Comparison of ENCODE assay signal across 16 cellular contexts in genomic region chr4:8900588-8900987, GRCh38. TPM values are rescaled to one million over a fixed set of nuclear protein-coding genes. Genes with fewer than 3 reads are reported as not detected.
DNase-seq lines count a peak whose midpoint lies in the region; ATAC-seq, FAIRE-seq and TF ChIP-seq lines count a peak whose summit lies in the region.
"Had no signal": no experiment of that assay in that cellular context is flagged by ENCODE, and none has a peak within 500 bp of the region (broad histone marks: within the 10 kb centered on the region; RNA-seq: fewer than 3 reads in every experiment).

No MANE protein-coding gene starts in this region.

- no peak overlapping the region for H3K4me2 ChIP-seq in MM.1S (ENCODE audit: low read depth, low read length)
- H3K4me2 ChIP-seq: BLaER1 treated with 17β-estradiol and CSF1 and Interleukin-3, amounts not matched to agents 10 nM and 100 nM had no signal

- H3K4me1 ChIP-seq in heart right ventricle (no peaks in the 10 kb centered on the region), kidney (ENCODE audit: control insufficient read depth in 1 of 2, insufficient read depth in 1 of 2, low read depth in 1 of 2, low read length in 2 of 2) (no peaks in the 10 kb centered on the region), MM.1S (ENCODE audit: low read length) (no peaks in the 10 kb centered on the region)

- no peak overlapping the region for H3K4me3 Mint-ChIP-seq in WTC11
- H3K4me3 Mint-ChIP-seq: CD4-positive, CD25-positive, alpha-beta regulatory T cell had no signal

- H3K9me2 ChIP-seq in MM.1S (replicated peaks; ENCODE audit: insufficient read depth, low read length), result no peaks in the 10 kb centered on the region

- peaks cover 55% of the 10 kb centered on the region for H3K27me3 Mint-ChIP-seq in WTC11 (ENCODE audit: low read depth)

- intact Hi-C loops in left ventricle myocardium superior (cut with micrococcal nuclease) (no loop called here), heart right ventricle (cut with DNase I) (no loop called here), kidney (cut with DNase I) (no loop called here)

- H3K36me3 ChIP-seq in heart right ventricle (no peaks in the 10 kb centered on the region), kidney (ENCODE audit: control insufficient read depth in 1 of 2, insufficient read depth in 2 of 2, low read length in 2 of 2) (no peaks in the 10 kb centered on the region), MM.1S (replicated peaks; ENCODE audit: insufficient read depth, low read length) (no peaks in the 10 kb centered on the region)
- H3K36me3 ChIP-seq: BLaER1 treated with 17β-estradiol and CSF1 and Interleukin-3, amounts not matched to agents 10 nM and 100 nM had no signal

- H3K27ac Mint-ChIP-seq in WTC11, result no peak overlapping the region
- H3K27ac Mint-ChIP-seq: CD4-positive, CD25-positive, alpha-beta regulatory T cell had no signal

- no peak overlapping the region for H2AFZ ChIP-seq in MM.1S (ENCODE audit: low read length)

- H3K79me2 ChIP-seq in MM.1S (ENCODE audit: low read length), result no peaks in the 10 kb centered on the region

- no peak for FAIRE-seq in kidney (lab: Jason Lieb, UNC)
- FAIRE-seq: H54, HTR-8/SVneo had no signal

- no peaks in the 10 kb centered on the region for H3F3A ChIP-seq in MM.1S (ENCODE audit: insufficient read depth, low read length)

- H3K4me1 Mint-ChIP-seq in WTC11, result peaks cover 21% of the 10 kb centered on the region
- H3K4me1 Mint-ChIP-seq: CD4-positive, CD25-positive, alpha-beta regulatory T cell had no signal

- CTCF ChIA-PET in WTC11 (lab: Charles Lee), result interaction anchor here (0.9 to 1.4 kb wide), 3 partner anchors 17 to 212 kb away, joined by 3 to 5 read pairs (median 4); no protein-coding TSS in a partner anchor

- no peak overlapping the region for H3K9ac ChIP-seq in kidney (ENCODE audit: low read length in 2 of 2)
- no peak overlapping the region for H3K9ac ChIP-seq in MM.1S (ENCODE audit: low read length)
- H3K9ac ChIP-seq: BLaER1 treated with 17β-estradiol and CSF1 and Interleukin-3, amounts not matched to agents 10 nM and 100 nM had no signal

- H3K27me3 ChIP-seq in heart right ventricle (peaks cover 5 to 61% (median 44%) of the 10 kb centered on the region in 7 donors), MM.1S (replicated peaks; ENCODE audit: insufficient read depth, low read length) (peaks cover 97% of the 10 kb centered on the region)

- H4K20me1 ChIP-seq in MM.1S (ENCODE audit: insufficient read depth, low read length), result no peaks in the 10 kb centered on the region

- ATAC-seq in left ventricle myocardium superior, result no peak
- no peak for ATAC-seq in heart right ventricle
- ATAC-seq in WTC11, result peak; percentile 67; the same call in 1 of the 2 replicates
- no peak for ATAC-seq in GM21717 (IDR thresholded peaks at IDR 0.05; ENCODE audit: unreplicated experiment)
- ATAC-seq: HCT116 had no signal

- TF ChIP-seq CTCF in heart right ventricle (IDR thresholded peaks at IDR 0.05) (no peak), WTC11 (IDR thresholded peaks at IDR 0.05) (no peak), kidney (IDR thresholded peaks at IDR 0.05; ENCODE audit: borderline replicate concordance, extremely low read depth, insufficient read depth) (no peak), MM.1S (IDR thresholded peaks at IDR 0.05; ENCODE audit: low read length) (no peak)

- H3K27ac ChIP-seq in heart right ventricle (no peak overlapping the region), kidney (ENCODE audit: low read depth in 2 of 2, low read length in 2 of 2) (no peak overlapping the region), MM.1S (ENCODE audit: low read length) (no peak overlapping the region)
- H3K27ac ChIP-seq: BLaER1 treated with 17β-estradiol and CSF1 and Interleukin-3, amounts not matched to agents 10 nM and 100 nM had no signal

- H3K4me3 ChIP-seq in heart right ventricle (no peak overlapping the region), kidney (ENCODE audit: low read length in 2 of 2) (no peak overlapping the region), MM.1S (ENCODE audit: low read length) (no peak overlapping the region)

- peak; percentile 8 for DNase-seq in left ventricle myocardium superior
- no peak for DNase-seq in heart right ventricle
- DNase-seq in WTC11 (ENCODE audit: low spot score), result no peak
- DNase-seq in kidney, result peak; percentile 31
- no peak for DNase-seq in MM.1S
- no peak for DNase-seq in amygdala (lab: John Stamatoyannopoulos, UW)
- DNase-seq: ACHN; CD4-positive, CD25-positive, alpha-beta regulatory T cell; DMS53; GF-D8 had no signal

- WGBS in heart right ventricle, 2 donors, result 74 to 85% methylated on average over 6 of the region's 6 CpGs

- POLR2A ChIA-PET in WTC11 (lab: Charles Lee), result no interaction called here

- peaks cover 21% of the 10 kb centered on the region for H3K36me3 Mint-ChIP-seq in WTC11
- H3K36me3 Mint-ChIP-seq: CD4-positive, CD25-positive, alpha-beta regulatory T cell had no signal

- H3K9me3 ChIP-seq in heart right ventricle, result peaks cover 0 to 43% (median 16%) of the 10 kb centered on the region in 11 donors
- peaks cover 14 to 22% of the 10 kb centered on the region in 2 donors for H3K9me3 ChIP-seq in kidney (ENCODE audit: control insufficient read depth in 1 of 2, low read length in 2 of 2)
- peaks cover 4% of the 10 kb centered on the region; the same call in 1 of the 2 replicates for H3K9me3 ChIP-seq in MM.1S (replicated peaks; ENCODE audit: insufficient read depth, low read length)

- H3K9me3 Mint-ChIP-seq in WTC11, result peaks cover 29% of the 10 kb centered on the region

TF ChIP-seq in WTC11, 78 proteins besides CTCF, POLR2A, EP300 and RAD21:
- 0 out of 2 replicates have a peak, but pooled peaks have one; percentile 15 for TF ChIP-seq TEAD4 (CRISPR knock-in tag; IDR thresholded peaks at IDR 0.05)
- TF ChIP-seq, protein P1, sequence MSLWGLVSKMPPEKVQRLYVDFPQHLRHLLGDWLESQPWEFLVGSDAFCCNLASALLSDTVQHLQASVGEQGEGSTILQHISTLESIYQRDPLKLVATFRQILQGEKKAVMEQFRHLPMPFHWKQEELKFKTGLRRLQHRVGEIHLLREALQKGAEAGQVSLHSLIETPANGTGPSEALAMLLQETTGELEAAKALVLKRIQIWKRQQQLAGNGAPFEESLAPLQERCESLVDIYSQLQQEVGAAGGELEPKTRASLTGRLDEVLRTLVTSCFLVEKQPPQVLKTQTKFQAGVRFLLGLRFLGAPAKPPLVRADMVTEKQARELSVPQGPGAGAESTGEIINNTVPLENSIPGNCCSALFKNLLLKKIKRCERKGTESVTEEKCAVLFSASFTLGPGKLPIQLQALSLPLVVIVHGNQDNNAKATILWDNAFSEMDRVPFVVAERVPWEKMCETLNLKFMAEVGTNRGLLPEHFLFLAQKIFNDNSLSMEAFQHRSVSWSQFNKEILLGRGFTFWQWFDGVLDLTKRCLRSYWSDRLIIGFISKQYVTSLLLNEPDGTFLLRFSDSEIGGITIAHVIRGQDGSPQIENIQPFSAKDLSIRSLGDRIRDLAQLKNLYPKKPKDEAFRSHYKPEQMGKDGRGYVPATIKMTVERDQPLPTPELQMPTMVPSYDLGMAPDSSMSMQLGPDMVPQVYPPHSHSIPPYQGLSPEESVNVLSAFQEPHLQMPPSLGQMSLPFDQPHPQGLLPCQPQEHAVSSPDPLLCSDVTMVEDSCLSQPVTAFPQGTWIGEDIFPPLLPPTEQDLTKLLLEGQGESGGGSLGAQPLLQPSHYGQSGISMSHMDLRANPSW (CRISPR knock-in tag; conservative IDR thresholded peaks at IDR 0.05; ENCODE audit: low read depth), result no peak
- no peak for TF ChIP-seq ELF4 (CRISPR knock-in tag; IDR thresholded peaks at IDR 0.05; ENCODE audit: low read depth)
- TF ChIP-seq ZSCAN18 (CRISPR knock-in tag; IDR thresholded peaks at IDR 0.05), result no peak
TF ChIP-seq in WTC11: peak in this region for 1.

RNA-seq across cellular contexts. Expression of gene HMX1, which starts 28.9 kb away (rescaled TPM):
- not detected for total RNA-seq in left ventricle myocardium superior
- under 1 TPM in 1 of 10 donors, not detected in 9; 0.15 TPM for total RNA-seq in heart right ventricle
- not detected for polyA plus RNA-seq in heart right ventricle
- total RNA-seq in WTC11 (2021), result 6.9 to 10.0 TPM (median 7.8 TPM) in 3 replicates
- not detected for total RNA-seq in kidney
- polyA plus RNA-seq in kidney (ENCODE audit: insufficient read depth, low read depth, low replicate concordance), result not detected
- total RNA-seq: A172; CD4-positive, CD25-positive, alpha-beta regulatory T cell had no signal
- polyA plus RNA-seq: CD4-positive, CD25-positive, alpha-beta regulatory T cell had no signal

Comparison
In these comparisons a context has a peak if more than half of its experiments do, and no peak if none do; other contexts are left out.
1. DNase-seq: peak in left ventricle myocardium superior (single experiment) and kidney (single experiment); none in heart right ventricle (0 of 2), WTC11 (single experiment), MM.1S (single experiment) and amygdala (0 of 56).